In the genomic region with DNA sequence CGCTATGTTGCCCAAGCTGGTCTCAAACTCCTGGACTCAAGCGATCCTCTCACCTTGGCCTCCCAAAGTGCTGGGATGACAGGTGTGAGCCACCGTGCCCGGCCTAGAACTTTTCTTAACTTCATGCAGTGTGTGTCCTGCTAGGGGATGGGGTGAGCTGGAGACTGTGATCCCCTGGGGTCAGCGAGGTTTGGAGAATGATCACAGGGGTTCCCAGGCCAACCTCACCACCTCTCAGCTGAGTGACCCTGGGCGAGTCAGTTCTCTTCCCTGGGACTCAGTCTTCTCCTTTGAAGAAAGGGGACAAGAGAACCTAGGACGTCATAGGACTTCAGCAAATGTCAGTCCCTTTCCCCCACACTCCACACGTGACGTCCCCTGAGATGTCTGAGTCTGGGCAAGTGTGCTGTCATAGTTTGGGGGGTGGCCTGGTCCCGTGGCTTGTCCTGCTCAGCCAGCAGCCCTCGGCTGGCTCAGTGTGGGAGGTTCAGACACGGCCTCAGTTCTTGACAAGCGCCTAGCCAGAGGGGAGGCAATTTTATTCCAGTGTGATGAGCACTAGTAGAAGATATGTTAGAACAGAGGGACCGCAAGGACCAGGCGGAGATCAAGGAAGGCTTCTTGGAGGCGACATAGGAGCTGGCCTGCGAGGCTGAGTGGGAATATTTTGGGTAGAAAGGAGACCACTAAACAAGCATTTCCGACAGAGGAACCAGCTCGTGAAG, we compare ENCODE assay signal across 1 cellular context.
TF ChIP-seq lines count a peak whose summit lies in the region.

No MANE protein-coding gene starts in this region.

TF ChIP-seq in K562, 482 proteins besides CTCF, POLR2A, EP300 and RAD21:
- TF ChIP-seq NR1H2 (CRISPR knock-in tag; IDR thresholded peaks at IDR 0.05) (no peak), MAFG (tag; conservative IDR thresholded peaks at IDR 0.05) (no peak), KDM5B (IDR thresholded peaks at IDR 0.05; ENCODE audit: insufficient replicate concordance, low read depth, low read length) (no peak), MCM5 (IDR thresholded peaks at IDR 0.05; ENCODE audit: low read depth) (no peak), SRSF1 (IDR thresholded peaks at IDR 0.05; ENCODE audit: low read depth, low read length) (no peak), TBL1XR1 (IDR thresholded peaks at IDR 0.05; ENCODE audit: low read length in 2 of 2) (no peak), THRAP3 (IDR thresholded peaks at IDR 0.05; ENCODE audit: borderline replicate concordance) (no peak), C11orf30 (IDR thresholded peaks at IDR 0.05; ENCODE audit: low read depth) (no peak)
- TF ChIP-seq, protein P1, sequence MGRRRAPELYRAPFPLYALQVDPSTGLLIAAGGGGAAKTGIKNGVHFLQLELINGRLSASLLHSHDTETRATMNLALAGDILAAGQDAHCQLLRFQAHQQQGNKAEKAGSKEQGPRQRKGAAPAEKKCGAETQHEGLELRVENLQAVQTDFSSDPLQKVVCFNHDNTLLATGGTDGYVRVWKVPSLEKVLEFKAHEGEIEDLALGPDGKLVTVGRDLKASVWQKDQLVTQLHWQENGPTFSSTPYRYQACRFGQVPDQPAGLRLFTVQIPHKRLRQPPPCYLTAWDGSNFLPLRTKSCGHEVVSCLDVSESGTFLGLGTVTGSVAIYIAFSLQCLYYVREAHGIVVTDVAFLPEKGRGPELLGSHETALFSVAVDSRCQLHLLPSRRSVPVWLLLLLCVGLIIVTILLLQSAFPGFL (CRISPR knock-in tag; IDR thresholded peaks at IDR 0.05): no peak
